In genomic region chr9:105114956-105115728, GRCh38 we compare ENCODE assay signal across 8 cellular contexts.
A peak's percentile ranks its signal among the peaks of the same experiment; 100 is the strongest.
DNase-seq lines count a peak whose midpoint lies in the region; ATAC-seq, FAIRE-seq and TF ChIP-seq lines count a peak whose summit lies in the region.

No MANE protein-coding gene starts in this region.

- RAD21 ChIA-PET in GM12878 (lab: Charles Lee; ENCODE audit: unreplicated experiment): no interaction called here

- CTCF ChIA-PET in GM12878 (lab: Yijun Ruan, JAX): interaction anchor here (0.7 to 1.3 kb wide), 2 partner anchors 12 to 252 kb away, joined by 3 read pairs; no protein-coding TSS in a partner anchor

- H3K27ac ChIP-seq in GM12878 (ENCODE audit: control insufficient read depth, insufficient read depth) (no peak overlapping the region), osteoblast (ENCODE audit: low read depth, low read length) (no peak overlapping the region)

- H3K36me3 ChIP-seq in GM12878 (ENCODE audit: control insufficient read depth in 2 of 2, insufficient read depth in 2 of 2, low read length in 1 of 2): no peaks in the 10 kb centered on the region
- H3K36me3 ChIP-seq in osteoblast (ENCODE audit: insufficient read depth, low read length): no peaks in the 10 kb centered on the region

- peak; percentile 27 for FAIRE-seq in GM12878 (lab: Jason Lieb, UNC)

- intact Hi-C loops in GM12878 (cut with micrococcal nuclease; ENCODE audit: unreplicated experiment): no loop called here

- POLR2A ChIA-PET in GM12878 (lab: Charles Lee): interaction anchor here (0.5 kb wide), 1 partner anchor 52 kb away, joined by 5 read pairs; no protein-coding TSS in a partner anchor

- no peak for TF ChIP-seq RAD21 in GM12878 (IDR thresholded peaks at IDR 0.05; ENCODE audit: insufficient read depth, low read depth, low read length)

- SMC1A ChIA-PET in GM12878 (lab: Charles Lee; ENCODE audit: uncharacterized antibody, unreplicated experiment): no interaction called here

- in situ Hi-C loops in GM12878 (cut with MboI): no loop called here

- no peak overlapping the region for H3K9ac ChIP-seq in GM12878 (ENCODE audit: control insufficient read depth, insufficient read depth, low read length)

- no peak for TF ChIP-seq EP300 in GM12878 (IDR thresholded peaks at IDR 0.05; ENCODE audit: borderline replicate concordance in 1 of 2, control insufficient read depth in 1 of 2, low read depth in 2 of 2, low read length in 2 of 2)

- no TSS peak for BruUV-seq in GM12878 (replicated peaks; lab: Mats Ljungman, UMichigan)

- 22% methylated on average over 11 of the region's 11 CpGs for WGBS in GM12878 (ENCODE audit: insufficient coverage, insufficient replicate concordance, low lambda C conversion rate, missing lambda C conversion rate)

- H3K4me1 ChIP-seq in GM12878 (ENCODE audit: control insufficient read depth, insufficient read depth, low read length) (peaks cover 14% of the 10 kb centered on the region), osteoblast (ENCODE audit: insufficient read depth, low read length) (no peaks in the 10 kb centered on the region)

- H3K4me3 ChIP-seq in GM12878 (no peak overlapping the region), osteoblast (ENCODE audit: insufficient read depth, low read length) (no peak overlapping the region)

- H3K9me3 ChIP-seq in GM12878 (replicated peaks; ENCODE audit: control insufficient read depth, insufficient read depth, low read length): no peaks in the 10 kb centered on the region
- no peaks in the 10 kb centered on the region for H3K9me3 ChIP-seq in osteoblast (ENCODE audit: low read depth, low read length)

- H3K27me3 ChIP-seq in GM12878 (replicated peaks in 1 of 2; ENCODE audit: control insufficient read depth in 2 of 2, insufficient read depth in 2 of 2, low read length in 1 of 2) (no peaks in the 10 kb centered on the region), osteoblast (ENCODE audit: insufficient read depth, low read length) (no peaks in the 10 kb centered on the region)

- H3K79me2 ChIP-seq in GM12878 (ENCODE audit: control insufficient read depth, insufficient read depth, low read length) (no peaks in the 10 kb centered on the region), osteoblast (ENCODE audit: insufficient read depth, low read length) (no peaks in the 10 kb centered on the region)

- TF ChIP-seq POLR2A in GM12878 (IDR thresholded peaks at IDR 0.05; ENCODE audit: low read depth, low read length): no peak

- DNase-seq in H4 (ENCODE audit: low spot score): peak; percentile 67
- DNase-seq in NCI-H2171 (lab: John Stamatoyannopoulos, UW): peak; percentile 25
- peak; percentile 20 for DNase-seq in GM12878 (ENCODE audit: low read depth, low spot score)
- no peak for DNase-seq in osteoblast (ENCODE audit: insufficient read length, low spot score, missing footprints)
- no peak for DNase-seq in OCI-M2 (lab: John Stamatoyannopoulos, UW; ENCODE audit: unreplicated experiment)
- DNase-seq in cerebellar nuclear complex (lab: John Stamatoyannopoulos, UW): no peak
- no peak for DNase-seq in hepatic stellate cell (ENCODE audit: low spot score)

- no peak overlapping the region; the same call in 1 of the 2 replicates for H3K4me2 ChIP-seq in GM12878 (ENCODE audit: control insufficient read depth, insufficient read depth)
- H3K4me2 ChIP-seq in osteoblast (ENCODE audit: insufficient read depth, low read length): no peak overlapping the region

- H4K20me1 ChIP-seq in GM12878 (ENCODE audit: control insufficient read depth, insufficient read depth): no peaks in the 10 kb centered on the region
- no peaks in the 10 kb centered on the region for H4K20me1 ChIP-seq in osteoblast (ENCODE audit: insufficient read depth, low read length)

- TF ChIP-seq CTCF in GM12878 (IDR thresholded peaks at IDR 0.05 in 2 of 3, conservative IDR thresholded peaks at IDR 0.05 in 1 of 3; ENCODE audit: control insufficient read depth in 2 of 3, extremely low read depth in 1 of 3, insufficient read depth in 1 of 3, low read depth in 3 of 3, low read length in 3 of 3) (no peak), osteoblast (IDR thresholded peaks at IDR 0.05; ENCODE audit: extremely low read depth, low read depth, low read length) (no peak)

- H2AFZ ChIP-seq in GM12878 (ENCODE audit: control insufficient read depth, low read depth, low read length) (peak overlapping the region; percentile 31), osteoblast (ENCODE audit: low read length) (peak overlapping the region; percentile 32)

- ATAC-seq in GM18511 (IDR thresholded peaks at IDR 0.05; ENCODE audit: unreplicated experiment): peak; percentile 87
- peak; percentile 66 for ATAC-seq in GM12878

TF ChIP-seq in GM12878, 131 proteins besides CTCF, POLR2A, EP300 and RAD21:
- TF ChIP-seq ZNF207 (IDR thresholded peaks at IDR 0.05; ENCODE audit: borderline replicate concordance) (no peak), MTA3 (IDR thresholded peaks at IDR 0.05; ENCODE audit: borderline replicate concordance, low read length) (no peak), ATF7 (IDR thresholded peaks at IDR 0.05; ENCODE audit: low read depth) (no peak), KLF5 (IDR thresholded peaks at IDR 0.05; ENCODE audit: partially characterized antibody) (no peak), IKZF2 (IDR thresholded peaks at IDR 0.05) (no peak), BHLHE40 (IDR thresholded peaks at IDR 0.05; ENCODE audit: borderline replicate concordance in 1 of 2, low read depth in 2 of 2, low read length in 1 of 2) (0 out of 4 replicates have a peak, but pooled peaks have one; percentile 28 to 29), MLLT1 (IDR thresholded peaks at IDR 0.05) (no peak), RUNX3 (IDR thresholded peaks at IDR 0.05; ENCODE audit: low read length) (0 out of 2 replicates have a peak, but pooled peaks have one; percentile 21), SPI1 (IDR thresholded peaks at IDR 0.05; ENCODE audit: borderline replicate concordance, insufficient read depth, low read depth, low read length) (peak; percentile 65; the same call in 1 of the 2 replicates)
- TF ChIP-seq, protein P1, sequence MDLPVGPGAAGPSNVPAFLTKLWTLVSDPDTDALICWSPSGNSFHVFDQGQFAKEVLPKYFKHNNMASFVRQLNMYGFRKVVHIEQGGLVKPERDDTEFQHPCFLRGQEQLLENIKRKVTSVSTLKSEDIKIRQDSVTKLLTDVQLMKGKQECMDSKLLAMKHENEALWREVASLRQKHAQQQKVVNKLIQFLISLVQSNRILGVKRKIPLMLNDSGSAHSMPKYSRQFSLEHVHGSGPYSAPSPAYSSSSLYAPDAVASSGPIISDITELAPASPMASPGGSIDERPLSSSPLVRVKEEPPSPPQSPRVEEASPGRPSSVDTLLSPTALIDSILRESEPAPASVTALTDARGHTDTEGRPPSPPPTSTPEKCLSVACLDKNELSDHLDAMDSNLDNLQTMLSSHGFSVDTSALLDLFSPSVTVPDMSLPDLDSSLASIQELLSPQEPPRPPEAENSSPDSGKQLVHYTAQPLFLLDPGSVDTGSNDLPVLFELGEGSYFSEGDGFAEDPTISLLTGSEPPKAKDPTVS (IDR thresholded peaks at IDR 0.05; ENCODE audit: low read depth, low read length): no peak
- TF ChIP-seq, protein P2, sequence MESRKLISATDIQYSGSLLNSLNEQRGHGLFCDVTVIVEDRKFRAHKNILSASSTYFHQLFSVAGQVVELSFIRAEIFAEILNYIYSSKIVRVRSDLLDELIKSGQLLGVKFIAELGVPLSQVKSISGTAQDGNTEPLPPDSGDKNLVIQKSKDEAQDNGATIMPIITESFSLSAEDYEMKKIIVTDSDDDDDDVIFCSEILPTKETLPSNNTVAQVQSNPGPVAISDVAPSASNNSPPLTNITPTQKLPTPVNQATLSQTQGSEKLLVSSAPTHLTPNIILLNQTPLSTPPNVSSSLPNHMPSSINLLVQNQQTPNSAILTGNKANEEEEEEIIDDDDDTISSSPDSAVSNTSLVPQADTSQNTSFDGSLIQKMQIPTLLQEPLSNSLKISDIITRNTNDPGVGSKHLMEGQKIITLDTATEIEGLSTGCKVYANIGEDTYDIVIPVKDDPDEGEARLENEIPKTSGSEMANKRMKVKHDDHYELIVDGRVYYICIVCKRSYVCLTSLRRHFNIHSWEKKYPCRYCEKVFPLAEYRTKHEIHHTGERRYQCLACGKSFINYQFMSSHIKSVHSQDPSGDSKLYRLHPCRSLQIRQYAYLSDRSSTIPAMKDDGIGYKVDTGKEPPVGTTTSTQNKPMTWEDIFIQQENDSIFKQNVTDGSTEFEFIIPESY (IDR thresholded peaks at IDR 0.05): no peak
- TF ChIP-seq, protein P3, sequence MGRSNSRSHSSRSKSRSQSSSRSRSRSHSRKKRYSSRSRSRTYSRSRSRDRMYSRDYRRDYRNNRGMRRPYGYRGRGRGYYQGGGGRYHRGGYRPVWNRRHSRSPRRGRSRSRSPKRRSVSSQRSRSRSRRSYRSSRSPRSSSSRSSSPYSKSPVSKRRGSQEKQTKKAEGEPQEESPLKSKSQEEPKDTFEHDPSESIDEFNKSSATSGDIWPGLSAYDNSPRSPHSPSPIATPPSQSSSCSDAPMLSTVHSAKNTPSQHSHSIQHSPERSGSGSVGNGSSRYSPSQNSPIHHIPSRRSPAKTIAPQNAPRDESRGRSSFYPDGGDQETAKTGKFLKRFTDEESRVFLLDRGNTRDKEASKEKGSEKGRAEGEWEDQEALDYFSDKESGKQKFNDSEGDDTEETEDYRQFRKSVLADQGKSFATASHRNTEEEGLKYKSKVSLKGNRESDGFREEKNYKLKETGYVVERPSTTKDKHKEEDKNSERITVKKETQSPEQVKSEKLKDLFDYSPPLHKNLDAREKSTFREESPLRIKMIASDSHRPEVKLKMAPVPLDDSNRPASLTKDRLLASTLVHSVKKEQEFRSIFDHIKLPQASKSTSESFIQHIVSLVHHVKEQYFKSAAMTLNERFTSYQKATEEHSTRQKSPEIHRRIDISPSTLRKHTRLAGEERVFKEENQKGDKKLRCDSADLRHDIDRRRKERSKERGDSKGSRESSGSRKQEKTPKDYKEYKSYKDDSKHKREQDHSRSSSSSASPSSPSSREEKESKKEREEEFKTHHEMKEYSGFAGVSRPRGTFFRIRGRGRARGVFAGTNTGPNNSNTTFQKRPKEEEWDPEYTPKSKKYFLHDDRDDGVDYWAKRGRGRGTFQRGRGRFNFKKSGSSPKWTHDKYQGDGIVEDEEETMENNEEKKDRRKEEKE (IDR thresholded peaks at IDR 0.05): no peak

Comparison
In these comparisons a context has a peak if more than half of its experiments do, and no peak if none do; other contexts are left out.
1. DNase-seq: peak in H4 (single experiment), NCI-H2171 (single experiment) and GM12878 (single experiment); none in osteoblast (single experiment), OCI-M2 (single experiment), cerebellar nuclear complex (0 of 2) and hepatic stellate cell (single experiment).